10 cellular contexts compared by ENCODE assay signal in the genomic region with DNA sequence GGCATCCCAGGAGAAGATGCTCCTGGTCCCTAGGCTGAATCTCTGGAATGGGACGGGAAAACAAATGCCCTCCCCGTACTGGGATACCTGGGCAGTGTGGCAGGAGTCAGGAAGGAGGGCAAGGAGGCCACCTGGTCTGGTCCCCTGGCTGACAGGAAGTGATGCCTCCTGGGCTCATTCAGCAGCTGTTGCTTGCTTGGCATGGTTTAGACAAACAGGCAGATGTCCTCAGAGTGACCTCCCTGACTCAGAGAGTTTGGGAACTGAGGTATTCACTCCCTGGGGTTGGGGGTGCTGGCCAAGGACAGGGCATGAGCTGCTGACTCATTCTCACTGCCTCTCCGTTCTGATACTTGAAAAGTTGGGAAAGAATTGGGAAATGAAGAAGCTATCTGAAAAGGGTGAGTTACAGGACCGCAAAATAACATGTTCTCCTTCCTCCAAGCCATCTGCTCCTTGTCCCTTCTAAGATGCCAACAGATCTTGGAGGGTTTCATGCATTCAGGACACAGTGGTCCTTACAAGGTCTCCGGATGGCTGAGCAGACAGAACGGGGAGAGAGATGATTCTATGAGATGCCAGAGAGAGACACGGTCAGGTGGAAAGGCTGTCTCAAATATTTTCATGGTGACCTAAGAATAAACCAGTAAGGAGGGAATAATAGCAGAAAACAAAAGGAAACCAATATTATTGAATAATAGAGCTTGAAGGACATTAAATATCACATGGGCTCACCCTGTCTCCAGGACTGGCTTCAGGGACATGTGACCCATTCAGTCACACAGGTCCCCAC.
DNase-seq lines count a peak whose midpoint lies in the region; ATAC-seq and TF ChIP-seq lines count a peak whose summit lies in the region.
"Had no signal": no experiment of that assay in that cellular context is flagged by ENCODE, and none has a peak within 500 bp of the region (broad histone marks: within the 10 kb centered on the region; RNA-seq: fewer than 3 reads in every experiment).

No MANE protein-coding gene starts in this region.

- no peak overlapping the region for H3K4me3 ChIP-seq in breast epithelium
- H3K4me3 ChIP-seq in uterus, result no peak overlapping the region

- H3K4me1 ChIP-seq in breast epithelium (no peaks in the 10 kb centered on the region), uterus (no peaks in the 10 kb centered on the region)

- H3K27me3 ChIP-seq in breast epithelium (no peaks in the 10 kb centered on the region), uterus (no peaks in the 10 kb centered on the region)

- intact Hi-C loops in breast epithelium (cut with DNase I; ENCODE audit: low total_unique reads), result loop anchor here (10.0 kb wide), 1 partner anchor 259 kb away; no protein-coding TSS in a partner anchor
- intact Hi-C loops in uterus (cut with DNase I; ENCODE audit: low total_unique reads), result no loop called here

- no peak for ATAC-seq in GM18505 (IDR thresholded peaks at IDR 0.05; ENCODE audit: unreplicated experiment)

- H3K36me3 ChIP-seq in breast epithelium, result no peaks in the 10 kb centered on the region
- no peaks in the 10 kb centered on the region for H3K36me3 ChIP-seq in uterus

- DNase-seq in SHP77 (lab: John Stamatoyannopoulos, UW) (peak; percentile 46 to 47), SHP77 treated with DMSO at 0.1 percent for 48 hours (lab: John Stamatoyannopoulos, UW) (no peak), breast epithelium (ENCODE audit: low spot score in 2 of 2) (peak in 1 of 2 donors; percentile 28), kidney tubule cell (ENCODE audit: low spot score) (peak; percentile 99), uterus (peak; percentile 76 to 83), middle frontal gyrus (ENCODE audit: extremely low spot score, low spot score) (no peak), OCI-M1 (lab: John Stamatoyannopoulos, UW) (no peak)

- H3K27ac ChIP-seq in breast epithelium (peak overlapping the region; percentile 44 to 75), uterus (peak overlapping the region; percentile 23 to 71)
- H3K27ac ChIP-seq: 22Rv1, KMS-11 had no signal

- TF ChIP-seq POLR2A in breast epithelium (IDR thresholded peaks at IDR 0.05) (no peak), uterus (IDR thresholded peaks at IDR 0.05) (no peak), GM18505 (IDR thresholded peaks at IDR 0.05; ENCODE audit: borderline replicate concordance, extremely low read depth, insufficient read depth, insufficient read length) (no peak)

- TF ChIP-seq CTCF in breast epithelium (IDR thresholded peaks at IDR 0.05), result no peak
- TF ChIP-seq CTCF in uterus (IDR thresholded peaks at IDR 0.05), result no peak

- H3K9me3 ChIP-seq in breast epithelium, result no peaks in the 10 kb centered on the region
- H3K9me3 ChIP-seq in uterus, result no peaks in the 10 kb centered on the region

Comparison
In these comparisons a context has a peak if more than half of its experiments do, and no peak if none do; other contexts are left out.
1. DNase-seq: peak in SHP77 (2 of 2), kidney tubule cell (single experiment) and uterus (2 of 2); none in SHP77 treated with DMSO at 0.1 percent for 48 hours (single experiment), middle frontal gyrus (single experiment) and OCI-M1 (single experiment).